In genomic region chr20:9884061-9884460, GRCh38 we compare ENCODE assay signal across 14 cellular contexts. TPM values are rescaled to one million over a fixed set of nuclear protein-coding genes. Genes with fewer than 3 reads are reported as not detected.
DNase-seq lines count a peak whose midpoint lies in the region; ATAC-seq and TF ChIP-seq lines count a peak whose summit lies in the region.
"Had no signal": no experiment of that assay in that cellular context is flagged by ENCODE, and none has a peak within 500 bp of the region (broad histone marks: within the 10 kb centered on the region; RNA-seq: fewer than 3 reads in every experiment).

No MANE protein-coding gene starts in this region.

- H3K4me1 ChIP-seq in RWPE2 (ENCODE audit: insufficient read depth, poor library complexity, severe bottlenecking): no peaks in the 10 kb centered on the region
- H3K4me1 ChIP-seq in Peyer's patch: no peaks in the 10 kb centered on the region
- H3K4me1 ChIP-seq in ovary (ENCODE audit: insufficient read depth): no peaks in the 10 kb centered on the region
- H3K4me1 ChIP-seq: psoas muscle had no signal

- intact Hi-C loops in activated T-helper 2 cell treated with anti-CD3 and anti-CD28 coated beads, Interferon-gamma antibody, Interleukin-2, Interleukin-4, amounts not matched to agents 10 μg/mL and 5 μg/mL and 100 μg/mL, durations not matched to agents 14 hours and 24 hours and 36 hours (cut with micrococcal nuclease): no loop called here
- intact Hi-C loops in ovary (cut with DNase I): no loop called here

- H3K4me3 ChIP-seq in RWPE2 (ENCODE audit: severe bottlenecking) (no peak overlapping the region), Peyer's patch (no peak overlapping the region), ovary (no peak overlapping the region)
- H3K4me3 ChIP-seq: psoas muscle had no signal

- no peaks in the 10 kb centered on the region for H3K9me3 Mint-ChIP-seq in activated T-helper 2 cell treated with anti-CD3 and anti-CD28 coated beads, Interferon-gamma antibody, Interleukin-2, Interleukin-4, amounts not matched to agents 10 μg/mL and 5 μg/mL and 100 μg/mL, durations not matched to agents 14 hours and 24 hours and 36 hours
- H3K9me3 Mint-ChIP-seq in activated naive CD4-positive, alpha-beta T cell treated with anti-CD3 and anti-CD28 coated beads, Interleukin-2, amount 10 ng/mL, durations not matched to agents 7 days and 5 days: peaks cover 2% of the 10 kb centered on the region
- H3K9me3 Mint-ChIP-seq: activated naive CD4-positive, alpha-beta T cell treated with anti-CD3 and anti-CD28 coated beads for 36 hours had no signal

- no peak for TF ChIP-seq EP300 in ovary (IDR thresholded peaks at IDR 0.05)

- H3K36me3 ChIP-seq in RWPE2 (ENCODE audit: low read depth) (no peaks in the 10 kb centered on the region), Peyer's patch (no peaks in the 10 kb centered on the region), ovary (no peaks in the 10 kb centered on the region)

- no peak overlapping the region for H3K27ac Mint-ChIP-seq in activated T-helper 2 cell treated with anti-CD3 and anti-CD28 coated beads, Interferon-gamma antibody, Interleukin-2, Interleukin-4, amounts not matched to agents 10 μg/mL and 5 μg/mL and 100 μg/mL, durations not matched to agents 14 hours and 24 hours and 36 hours
- H3K27ac Mint-ChIP-seq in activated naive CD4-positive, alpha-beta T cell treated with anti-CD3 and anti-CD28 coated beads, Interleukin-2, amount 10 ng/mL, durations not matched to agents 7 days and 5 days: no peak overlapping the region
- H3K27ac Mint-ChIP-seq: activated CD4-positive, alpha-beta T cell treated with anti-CD3 and anti-CD28 coated beads, Interleukin-2, amount 10 ng/mL, durations not matched to agents 7 days and 5 days; activated naive CD4-positive, alpha-beta T cell treated with anti-CD3 and anti-CD28 coated beads for 36 hours; CD14-positive monocyte; dendritic cell treated with granulocyte-macrophage colony-stimulating factor and Interleukin-4, amounts not matched to agents 40 ng/mL and 50 ng/mL, for 4 days had no signal

- H3K36me3 Mint-ChIP-seq in activated T-helper 2 cell treated with anti-CD3 and anti-CD28 coated beads, Interferon-gamma antibody, Interleukin-2, Interleukin-4, amounts not matched to agents 10 μg/mL and 5 μg/mL and 100 μg/mL, durations not matched to agents 14 hours and 24 hours and 36 hours (ENCODE audit: low read depth): no peaks in the 10 kb centered on the region
- H3K36me3 Mint-ChIP-seq in activated naive CD4-positive, alpha-beta T cell treated with anti-CD3 and anti-CD28 coated beads, Interleukin-2, amount 10 ng/mL, durations not matched to agents 7 days and 5 days: no peaks in the 10 kb centered on the region
- H3K36me3 Mint-ChIP-seq: CD14-positive monocyte had no signal

- H3K27me3 ChIP-seq in RWPE2 (ENCODE audit: insufficient read depth, poor library complexity, severe bottlenecking) (peaks cover 8% of the 10 kb centered on the region), Peyer's patch (no peaks in the 10 kb centered on the region), ovary (no peaks in the 10 kb centered on the region)

- H3K27ac ChIP-seq in C4-2B: no peak overlapping the region
- no peak overlapping the region for H3K27ac ChIP-seq in RWPE2 (ENCODE audit: poor library complexity, severe bottlenecking)
- no peak overlapping the region for H3K27ac ChIP-seq in Peyer's patch
- no peak overlapping the region for H3K27ac ChIP-seq in ovary
- H3K27ac ChIP-seq: psoas muscle had no signal

- H3K9me3 ChIP-seq in RWPE2 (ENCODE audit: severe bottlenecking) (peaks cover 3% of the 10 kb centered on the region), Peyer's patch (no peaks in the 10 kb centered on the region), ovary (no peaks in the 10 kb centered on the region)
- H3K9me3 ChIP-seq: psoas muscle had no signal

- peaks cover 2% of the 10 kb centered on the region for H3K27me3 Mint-ChIP-seq in activated T-helper 2 cell treated with anti-CD3 and anti-CD28 coated beads, Interferon-gamma antibody, Interleukin-2, Interleukin-4, amounts not matched to agents 10 μg/mL and 5 μg/mL and 100 μg/mL, durations not matched to agents 14 hours and 24 hours and 36 hours (ENCODE audit: low read depth)
- H3K27me3 Mint-ChIP-seq in activated naive CD4-positive, alpha-beta T cell treated with anti-CD3 and anti-CD28 coated beads, Interleukin-2, amount 10 ng/mL, durations not matched to agents 7 days and 5 days: no peaks in the 10 kb centered on the region
- H3K27me3 Mint-ChIP-seq: activated CD4-positive, alpha-beta T cell treated with anti-CD3 and anti-CD28 coated beads, Interleukin-2, amount 10 ng/mL, durations not matched to agents 7 days and 5 days had no signal

- WGBS in ovary, 3 donors: 50 to 62% (median 54%) methylated on average over 1 of the region's 1 CpG

- CTCF ChIA-PET in activated naive CD4-positive, alpha-beta T cell treated with anti-CD3 and anti-CD28 coated beads, Interleukin-2, amount 10 ng/mL, durations not matched to agents 7 days and 5 days (lab: Charles Lee): no interaction called here

- no peak overlapping the region for H3K4me3 Mint-ChIP-seq in activated T-helper 2 cell treated with anti-CD3 and anti-CD28 coated beads, Interferon-gamma antibody, Interleukin-2, Interleukin-4, amounts not matched to agents 10 μg/mL and 5 μg/mL and 100 μg/mL, durations not matched to agents 14 hours and 24 hours and 36 hours (ENCODE audit: low read depth)
- H3K4me3 Mint-ChIP-seq in activated naive CD4-positive, alpha-beta T cell treated with anti-CD3 and anti-CD28 coated beads, Interleukin-2, amount 10 ng/mL, durations not matched to agents 7 days and 5 days: no peak overlapping the region
- H3K4me3 Mint-ChIP-seq: activated CD4-positive, alpha-beta T cell treated with anti-CD3 and anti-CD28 coated beads, Interleukin-2, amount 10 ng/mL, durations not matched to agents 7 days and 5 days; activated naive CD4-positive, alpha-beta T cell treated with anti-CD3 and anti-CD28 coated beads for 36 hours; CD14-positive monocyte; dendritic cell treated with granulocyte-macrophage colony-stimulating factor and Interleukin-4, amounts not matched to agents 40 ng/mL and 50 ng/mL, for 4 days had no signal

- ATAC-seq in RWPE2 (ENCODE audit: low read depth): 0 out of 3 replicates have a peak, but pooled peaks have one; percentile 48
- ATAC-seq: psoas muscle had no signal

- TF ChIP-seq CTCF in C4-2B (conservative IDR thresholded peaks at IDR 0.05) (peak; percentile 39), RWPE2 (IDR thresholded peaks at IDR 0.05; ENCODE audit: poor library complexity, severe bottlenecking) (peak; percentile 59), Peyer's patch (IDR thresholded peaks at IDR 0.05) (peak in 3 of 6 experiments; percentile 5 to 26 (median 18)), ovary (IDR thresholded peaks at IDR 0.05) (no peak)

- peak; percentile 16 for DNase-seq in HuH-7 (ENCODE audit: low spot score)
- DNase-seq in RWPE2 (ENCODE audit: low spot score): no peak
- peak; percentile 16 for DNase-seq in iPS-NIHi11 (ENCODE audit: low spot score)
- no peak for DNase-seq in activated T-helper 2 cell treated with anti-CD3 and anti-CD28 coated beads, Interferon-gamma antibody, Interleukin-2, Interleukin-4, amounts not matched to agents 10 μg/mL and 5 μg/mL and 100 μg/mL, durations not matched to agents 14 hours and 24 hours and 36 hours (ENCODE audit: low spot score)
- DNase-seq in Peyer's patch: no peak
- DNase-seq in activated naive CD4-positive, alpha-beta T cell treated with anti-CD3 and anti-CD28 coated beads, Interleukin-2, amount 10 ng/mL, durations not matched to agents 7 days and 5 days: no peak
- no peak for DNase-seq in ovary
- DNase-seq: activated CD4-positive, alpha-beta T cell treated with anti-CD3 and anti-CD28 coated beads, Interleukin-2, amount 10 ng/mL, durations not matched to agents 7 days and 5 days; activated naive CD4-positive, alpha-beta T cell treated with anti-CD3 and anti-CD28 coated beads for 36 hours; psoas muscle; substantia nigra had no signal

- no peaks in the 10 kb centered on the region for H3K4me1 Mint-ChIP-seq in activated T-helper 2 cell treated with anti-CD3 and anti-CD28 coated beads, Interferon-gamma antibody, Interleukin-2, Interleukin-4, amounts not matched to agents 10 μg/mL and 5 μg/mL and 100 μg/mL, durations not matched to agents 14 hours and 24 hours and 36 hours (ENCODE audit: low read depth)
- no peaks in the 10 kb centered on the region for H3K4me1 Mint-ChIP-seq in activated naive CD4-positive, alpha-beta T cell treated with anti-CD3 and anti-CD28 coated beads, Interleukin-2, amount 10 ng/mL, durations not matched to agents 7 days and 5 days
- H3K4me1 Mint-ChIP-seq: activated CD4-positive, alpha-beta T cell treated with anti-CD3 and anti-CD28 coated beads, Interleukin-2, amount 10 ng/mL, durations not matched to agents 7 days and 5 days; CD14-positive monocyte had no signal

- TF ChIP-seq POLR2A in Peyer's patch (IDR thresholded peaks at IDR 0.05) (no peak), ovary (IDR thresholded peaks at IDR 0.05) (no peak)

RNA-seq across cellular contexts. Expression of gene PAK5, which starts 45.2 kb away (rescaled TPM):
- total RNA-seq in activated T-helper 2 cell treated with anti-CD3 and anti-CD28 coated beads, Interferon-gamma antibody, Interleukin-2, Interleukin-4, amounts not matched to agents 10 μg/mL and 5 μg/mL and 100 μg/mL, durations not matched to agents 14 hours and 24 hours and 36 hours: not detected in 2 replicates
- total RNA-seq in Peyer's patch: not detected
- under 1 TPM in 5 of 7 donors, not detected in 2; under 0.01 to 0.46 (median 0.10) TPM for total RNA-seq in ovary
- under 1 TPM; 0.05 to 0.47 TPM for polyA plus RNA-seq in ovary
- total RNA-seq: activated CD4-positive, alpha-beta T cell treated with anti-CD3 and anti-CD28 coated beads, Interleukin-2, amount 10 ng/mL, durations not matched to agents 7 days and 5 days; activated naive CD4-positive, alpha-beta T cell treated with anti-CD3 and anti-CD28 coated beads for 36 hours; psoas muscle had no signal
- polyA plus RNA-seq: CD14-positive monocyte had no signal

Comparison
In these comparisons a context has a peak if more than half of its experiments do, and no peak if none do; other contexts are left out.
1. CTCF ChIP-seq: peak in C4-2B (single experiment) and RWPE2 (single experiment); none in ovary (0 of 3).
2. DNase-seq: peak in HuH-7 (single experiment) and iPS-NIHi11 (single experiment); none in RWPE2 (single experiment), activated T-helper 2 cell treated with anti-CD3 and anti-CD28 coated beads, Interferon-gamma antibody, Interleukin-2, Interleukin-4, amounts not matched to agents 10 μg/mL and 5 μg/mL and 100 μg/mL, durations not matched to agents 14 hours and 24 hours and 36 hours (single experiment), Peyer's patch (0 of 3), activated naive CD4-positive, alpha-beta T cell treated with anti-CD3 and anti-CD28 coated beads, Interleukin-2, amount 10 ng/mL, durations not matched to agents 7 days and 5 days (single experiment) and ovary (0 of 5).